Comparison of ENCODE assay signal across 1 cellular context in genomic region chr1:61746768-61747167, GRCh38.
TF ChIP-seq lines count a peak whose summit lies in the region.

No MANE protein-coding gene starts in this region.

TF ChIP-seq in H1, 55 proteins besides CTCF, POLR2A, EP300 and RAD21:
- TF ChIP-seq MAFK (IDR thresholded peaks at IDR 0.05; ENCODE audit: low read depth, low read length) (peak; percentile 88), CBX8 (IDR thresholded peaks at IDR 0.05; ENCODE audit: borderline replicate concordance, low read depth, low read length) (no peak), BACH1 (IDR thresholded peaks at IDR 0.05; ENCODE audit: low read length) (peak; percentile 95)
